ENCODE assay signal across 8 cellular contexts in the genomic region with DNA sequence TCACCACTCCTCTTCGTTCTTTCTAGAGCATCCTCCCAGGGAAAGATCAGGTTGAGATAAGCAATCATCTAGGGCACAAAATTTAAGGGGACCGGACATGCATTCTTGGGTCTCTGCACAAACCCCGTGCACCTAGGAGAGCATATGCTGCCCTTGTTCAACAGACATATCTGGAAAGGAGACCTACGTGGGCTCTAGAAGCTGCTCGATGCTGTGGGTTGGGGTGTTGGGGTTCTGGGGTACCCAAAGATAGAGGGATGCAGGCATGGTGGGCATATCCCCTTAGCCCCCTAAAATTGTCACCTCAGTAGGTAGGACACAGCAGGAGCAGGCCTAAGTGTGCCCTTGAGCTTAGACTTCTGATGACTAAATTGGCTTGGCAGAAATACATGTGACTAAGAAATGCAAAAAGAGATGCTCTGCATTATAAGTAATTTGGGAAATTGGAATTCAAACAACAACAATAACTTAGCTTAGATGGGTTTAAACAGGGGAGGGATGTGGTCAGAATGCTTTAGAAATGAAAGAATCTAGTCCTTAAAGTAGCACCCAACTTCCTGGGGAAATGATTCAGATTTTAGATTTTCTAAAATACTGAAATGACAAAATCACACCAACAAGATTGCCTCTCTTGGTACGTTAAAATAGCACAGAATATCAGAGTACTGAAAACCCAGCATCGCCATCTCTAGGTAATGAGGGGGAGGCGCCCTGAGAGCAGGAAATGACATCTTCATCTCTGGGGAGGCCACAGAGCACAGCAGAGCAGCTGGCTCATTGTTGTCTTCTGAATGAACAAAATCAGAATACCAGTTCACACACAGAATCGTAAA.
DNase-seq lines count a peak whose midpoint lies in the region; ATAC-seq and TF ChIP-seq lines count a peak whose summit lies in the region.

No MANE protein-coding gene starts in this region.

- H3K4me3 ChIP-seq in tibial nerve = no peak overlapping the region

- H3K9me3 ChIP-seq in tibial nerve = peaks cover 0 to 22% (median 3%) of the 10 kb centered on the region in 4 donors

- peak; percentile 99 for ATAC-seq in GM21576 (IDR thresholded peaks at IDR 0.05; ENCODE audit: unreplicated experiment)

- no peaks in the 10 kb centered on the region for H3K36me3 ChIP-seq in tibial nerve

- H3K4me1 ChIP-seq in tibial nerve = no peaks in the 10 kb centered on the region

- H3K27ac ChIP-seq in tibial nerve = no peak overlapping the region

- no peaks in the 10 kb centered on the region for H3K27me3 ChIP-seq in tibial nerve

- 67 to 70% methylated on average over 9 of the region's 9 CpGs for WGBS in tibial nerve, 2 donors

- no peak for TF ChIP-seq EP300 in tibial nerve (IDR thresholded peaks at IDR 0.05)

- TF ChIP-seq CTCF in tibial nerve (IDR thresholded peaks at IDR 0.05) = no peak

- no peak for TF ChIP-seq POLR2A in tibial nerve (IDR thresholded peaks at IDR 0.05)

- DNase-seq in GM04503 (ENCODE audit: low read depth) (peak; percentile 76), LHCN-M2 (ENCODE audit: low read depth) (peak; percentile 78), pulmonary artery endothelial cell (ENCODE audit: low read depth, low spot score) (peak; percentile 26), foreskin melanocyte (no peak), mesenteric fat pad (ENCODE audit: low spot score) (no peak), tibial nerve (ENCODE audit: low spot score in 2 of 2) (no peak)
- peak; percentile 8 for DNase-seq in activated effector memory CD4-positive, alpha-beta T cell treated with Interleukin-2 at 50 U/mL for 16 hours

Comparison
In these comparisons a context has a peak if more than half of its experiments do, and no peak if none do; other contexts are left out.
1. DNase-seq: peak in GM04503 (single experiment), LHCN-M2 (single experiment), activated effector memory CD4-positive, alpha-beta T cell treated with Interleukin-2 at 50 U/mL for 16 hours (single experiment) and pulmonary artery endothelial cell (single experiment); none in foreskin melanocyte (single experiment), mesenteric fat pad (single experiment) and tibial nerve (0 of 2).